ENCODE assay signal across 20 cellular contexts in genomic region chr3:67382551-67382950, GRCh38.
"Had no signal": no experiment of that assay in that cellular context is flagged by ENCODE, and none has a peak within 500 bp of the region (broad histone marks: within the 10 kb centered on the region; RNA-seq: fewer than 3 reads in every experiment).

No MANE protein-coding gene starts in this region.

- H3K27me3 Mint-ChIP-seq: activated naive CD8-positive, alpha-beta T cell treated with anti-CD3 and anti-CD28 coated beads for 36 hours; memory B cell; naive thymus-derived CD8-positive, alpha-beta T cell had no signal

- H3K27me3 ChIP-seq: gastrocnemius medialis, heart right ventricle, left lung, pancreas, transverse colon, vagina had no signal

- H3K9me3 Mint-ChIP-seq: memory B cell; naive thymus-derived CD8-positive, alpha-beta T cell had no signal

- H3K4me3 Mint-ChIP-seq: activated naive CD8-positive, alpha-beta T cell treated with anti-CD3 and anti-CD28 coated beads for 36 hours; activated T-cell treated with anti-CD3 and anti-CD28 coated beads, Interleukin-2, amount 50 U/mL, for 72 hours; memory B cell; naive thymus-derived CD8-positive, alpha-beta T cell; T-helper 1 cell treated with Interleukin-12 subunit alpha and Interleukin-12 subunit beta and Interleukin-4 antibody, amounts not matched to agents 30 μg/mL and 1 μg/mL, for 36 hours had no signal

- H3K36me3 ChIP-seq: gastrocnemius medialis, pancreas, transverse colon, vagina had no signal

- H3K27ac Mint-ChIP-seq: activated naive CD8-positive, alpha-beta T cell treated with anti-CD3 and anti-CD28 coated beads for 36 hours; activated T-cell treated with anti-CD3 and anti-CD28 coated beads, Interleukin-2, amount 50 U/mL, for 72 hours; memory B cell; T-helper 1 cell treated with Interleukin-12 subunit alpha and Interleukin-12 subunit beta and Interleukin-4 antibody, amounts not matched to agents 30 μg/mL and 1 μg/mL, for 36 hours had no signal

- FAIRE-seq: pancreas had no signal

- H3K9me3 ChIP-seq: gastrocnemius medialis, heart right ventricle, left lung, pancreas, transverse colon, vagina had no signal

- H3K4me3 ChIP-seq: coronary artery, gastrocnemius medialis, heart right ventricle, left lung, pancreas, transverse colon, vagina had no signal

- H3K4me1 ChIP-seq: gastrocnemius medialis, left lung, pancreas, transverse colon had no signal

- H3K4me1 Mint-ChIP-seq: memory B cell had no signal

- H3K27ac ChIP-seq: coronary artery, gastrocnemius medialis, heart right ventricle, left lung, pancreas, transverse colon, vagina had no signal

- DNase-seq: activated CD4-positive, alpha-beta T cell treated with anti-CD3 and anti-CD28 coated beads for 4 hours; activated CD8-positive, alpha-beta memory T cell treated with anti-CD3 and anti-CD28 coated beads, Interleukin-2, amount 50 U/mL, for 48 hours; activated gamma-delta T cell; activated naive CD8-positive, alpha-beta T cell treated with anti-CD3 and anti-CD28 coated beads for 36 hours; activated T-cell treated with anti-CD3 and anti-CD28 coated beads, Interleukin-2, amount 50 U/mL, for 72 hours; anterior cingulate cortex; caudate nucleus; gastrocnemius medialis; heart right ventricle; left lung; naive thymus-derived CD8-positive, alpha-beta T cell; pancreas; stimulated activated CD4-positive, alpha-beta T cell treated with anti-CD3 and anti-CD28 coated beads, Interleukin-15, amount 100 ng/mL, for 24 hours; stimulated activated CD4-positive, alpha-beta T cell treated with anti-CD3 and anti-CD28 coated beads, Interleukin-4, amount 100 ng/mL, for 1 hour; stimulated activated naive CD4-positive, alpha-beta T cell; transverse colon had no signal
